14 cellular contexts compared by ENCODE assay signal in genomic region chr5:80068775-80069174, GRCh38. TPM values are rescaled to one million over a fixed set of nuclear protein-coding genes. Genes with fewer than 3 reads are reported as not detected.
A peak's percentile ranks its signal among the peaks of the same experiment; 100 is the strongest.
DNase-seq lines count a peak whose midpoint lies in the region; ATAC-seq and TF ChIP-seq lines count a peak whose summit lies in the region.
"Had no signal": no experiment of that assay in that cellular context is flagged by ENCODE, and none has a peak within 500 bp of the region (broad histone marks: within the 10 kb centered on the region; RNA-seq: fewer than 3 reads in every experiment).

No MANE protein-coding gene starts in this region.

- H2BK5ac ChIP-seq in mesenchymal stem cell (ENCODE audit: low read depth, low read length, poor library complexity, severe bottlenecking) = no peak overlapping the region

- H3K27me3 ChIP-seq in right atrium auricular region (no peaks in the 10 kb centered on the region), mesenchymal stem cell (ENCODE audit: control insufficient read depth in 1 of 2, insufficient read depth in 1 of 2, low read length in 2 of 2) (no peaks in the 10 kb centered on the region), tibial nerve (no peaks in the 10 kb centered on the region)

- TF ChIP-seq POLR2A in tibial nerve (IDR thresholded peaks at IDR 0.05) = no peak

- no peak overlapping the region for H3K23ac ChIP-seq in mesenchymal stem cell (ENCODE audit: low read length in 2 of 2)

- no peaks in the 10 kb centered on the region for H3K9me3 Mint-ChIP-seq in WTC11
- H3K9me3 Mint-ChIP-seq: CD4-positive, CD25-positive, alpha-beta regulatory T cell; GM23338 had no signal

- H4K8ac ChIP-seq in mesenchymal stem cell (ENCODE audit: low read length) = peak overlapping the region; percentile 12

- DNase-seq in right atrium auricular region (ENCODE audit: low spot score) (peak; percentile 11), left ventricle myocardium superior (no peak), WTC11 (ENCODE audit: low spot score) (no peak), mesenchymal stem cell (no peak), tibial nerve (ENCODE audit: low spot score in 2 of 2) (no peak), NCI-H345 treated with DMSO at 0.1 percent for 48 hours (lab: John Stamatoyannopoulos, UW; ENCODE audit: unreplicated experiment) (no peak), NCI-H1105 (lab: John Stamatoyannopoulos, UW) (no peak)
- DNase-seq in effector CD8-positive, alpha-beta T cell (lab: John Stamatoyannopoulos, UW) = no peak
- DNase-seq: BE2C; CD4-positive, CD25-positive, alpha-beta regulatory T cell; DMS79; H7 had no signal

- no peak overlapping the region for H3K14ac ChIP-seq in mesenchymal stem cell (ENCODE audit: low read length in 2 of 2)

- no peak overlapping the region for H2BK15ac ChIP-seq in mesenchymal stem cell (ENCODE audit: low read depth, poor library complexity, severe bottlenecking)

- H3K9me3 ChIP-seq in right atrium auricular region = no peaks in the 10 kb centered on the region
- no peaks in the 10 kb centered on the region for H3K9me3 ChIP-seq in mesenchymal stem cell (ENCODE audit: control insufficient read depth, low read length)
- H3K9me3 ChIP-seq in tibial nerve = no peaks in the 10 kb centered on the region
- H3K9me3 ChIP-seq: BE2C had no signal

- no peak overlapping the region for H3K4ac ChIP-seq in mesenchymal stem cell (ENCODE audit: low read depth in 1 of 2, low read length in 2 of 2)

- intact Hi-C loops in left ventricle myocardium superior (cut with micrococcal nuclease) = no loop called here

- no peak overlapping the region for H3K27ac Mint-ChIP-seq in WTC11
- H3K27ac Mint-ChIP-seq: GM23338 had no signal

- H2BK12ac ChIP-seq in mesenchymal stem cell (ENCODE audit: low read length in 2 of 2) = no peak overlapping the region

- no peaks in the 10 kb centered on the region for H3K79me1 ChIP-seq in mesenchymal stem cell (replicated peaks; ENCODE audit: low read length, poor library complexity, severe bottlenecking)

- no peak for ATAC-seq in left ventricle myocardium superior
- ATAC-seq in WTC11 = no peak
- ATAC-seq: GM12878 had no signal

- no peaks in the 10 kb centered on the region for H3K36me3 ChIP-seq in right atrium auricular region
- H3K36me3 ChIP-seq in mesenchymal stem cell (ENCODE audit: control insufficient read depth in 1 of 2, insufficient read depth in 2 of 2, low read depth in 1 of 2, low read length in 2 of 2) = no peaks in the 10 kb centered on the region
- peaks cover 0 to 29% (median 0%) of the 10 kb centered on the region in 3 donors for H3K36me3 ChIP-seq in tibial nerve
- H3K36me3 ChIP-seq: BE2C had no signal

- H3K4me3 ChIP-seq in right atrium auricular region (no peak overlapping the region), mesenchymal stem cell (ENCODE audit: insufficient read depth in 1 of 2, low read depth in 1 of 2, low read length in 2 of 2) (no peak overlapping the region), tibial nerve (no peak overlapping the region)
- H3K4me3 ChIP-seq: GM12878, GM23338 had no signal

- no peak overlapping the region for H2AK5ac ChIP-seq in mesenchymal stem cell (ENCODE audit: low read length, severe bottlenecking)

- no peaks in the 10 kb centered on the region for H3K27me3 Mint-ChIP-seq in WTC11 (ENCODE audit: low read depth)

- H3K4me1 ChIP-seq in right atrium auricular region (peaks cover 0 to 11% of the 10 kb centered on the region in 2 donors), mesenchymal stem cell (ENCODE audit: control insufficient read depth, insufficient read depth, low read depth, low read length) (no peaks in the 10 kb centered on the region), tibial nerve (peaks cover 0 to 23% (median 3%) of the 10 kb centered on the region in 4 donors)
- H3K4me1 ChIP-seq: BE2C had no signal

- CTCF ChIA-PET in WTC11 (lab: Charles Lee) = no interaction called here

- TF ChIP-seq CTCF in right atrium auricular region (IDR thresholded peaks at IDR 0.05) (no peak), WTC11 (IDR thresholded peaks at IDR 0.05) (no peak), tibial nerve (IDR thresholded peaks at IDR 0.05) (no peak)

- no peak overlapping the region for H3K4me2 ChIP-seq in mesenchymal stem cell (ENCODE audit: low read length, poor library complexity, severe bottlenecking)
- H3K4me2 ChIP-seq: GM23338 had no signal

- H3K9ac ChIP-seq in mesenchymal stem cell (ENCODE audit: low read length) = no peak overlapping the region

- H3K4me1 Mint-ChIP-seq in WTC11 = peaks cover 16% of the 10 kb centered on the region
- H3K4me1 Mint-ChIP-seq: CD4-positive, CD25-positive, alpha-beta regulatory T cell had no signal

- H4K91ac ChIP-seq in mesenchymal stem cell (ENCODE audit: low read length) = no peak overlapping the region

- H3K18ac ChIP-seq in mesenchymal stem cell (ENCODE audit: low read depth in 1 of 2, low read length in 2 of 2) = no peak overlapping the region

- POLR2A ChIA-PET in WTC11 (lab: Charles Lee) = no interaction called here

- H3K27ac ChIP-seq in right atrium auricular region = no peak overlapping the region
- H3K27ac ChIP-seq in mesenchymal stem cell (ENCODE audit: low read length, poor library complexity, severe bottlenecking) = no peak overlapping the region
- H3K27ac ChIP-seq in tibial nerve = peak overlapping the region in 3 of 4 donors; percentile 56 to 81 (median 78)

- no peaks in the 10 kb centered on the region for H3K36me3 Mint-ChIP-seq in WTC11

- no peak overlapping the region for H2BK120ac ChIP-seq in mesenchymal stem cell (ENCODE audit: low read depth, low read length)

- no peak for TF ChIP-seq EP300 in tibial nerve (IDR thresholded peaks at IDR 0.05)

- no peak overlapping the region for H3K4me3 Mint-ChIP-seq in WTC11
- H3K4me3 Mint-ChIP-seq: CD4-positive, CD25-positive, alpha-beta regulatory T cell; GM23338 had no signal

- WGBS in mesenchymal stem cell = 98% methylated on average over 3 of the region's 4 CpGs
- 37 to 44% methylated on average over 4 of the region's 4 CpGs for WGBS in tibial nerve, 2 donors

- H2AFZ ChIP-seq in mesenchymal stem cell (ENCODE audit: low read depth, low read length) = no peak overlapping the region
- H2AFZ ChIP-seq: GM23338 had no signal

TF ChIP-seq in WTC11, 78 proteins besides CTCF, POLR2A, EP300 and RAD21:
- TF ChIP-seq NR3C1 (CRISPR knock-in tag; conservative IDR thresholded peaks at IDR 0.05; ENCODE audit: low read depth) (no peak), ZNF263 (CRISPR knock-in tag; IDR thresholded peaks at IDR 0.05; ENCODE audit: low read depth) (no peak)
- TF ChIP-seq, protein P1, sequence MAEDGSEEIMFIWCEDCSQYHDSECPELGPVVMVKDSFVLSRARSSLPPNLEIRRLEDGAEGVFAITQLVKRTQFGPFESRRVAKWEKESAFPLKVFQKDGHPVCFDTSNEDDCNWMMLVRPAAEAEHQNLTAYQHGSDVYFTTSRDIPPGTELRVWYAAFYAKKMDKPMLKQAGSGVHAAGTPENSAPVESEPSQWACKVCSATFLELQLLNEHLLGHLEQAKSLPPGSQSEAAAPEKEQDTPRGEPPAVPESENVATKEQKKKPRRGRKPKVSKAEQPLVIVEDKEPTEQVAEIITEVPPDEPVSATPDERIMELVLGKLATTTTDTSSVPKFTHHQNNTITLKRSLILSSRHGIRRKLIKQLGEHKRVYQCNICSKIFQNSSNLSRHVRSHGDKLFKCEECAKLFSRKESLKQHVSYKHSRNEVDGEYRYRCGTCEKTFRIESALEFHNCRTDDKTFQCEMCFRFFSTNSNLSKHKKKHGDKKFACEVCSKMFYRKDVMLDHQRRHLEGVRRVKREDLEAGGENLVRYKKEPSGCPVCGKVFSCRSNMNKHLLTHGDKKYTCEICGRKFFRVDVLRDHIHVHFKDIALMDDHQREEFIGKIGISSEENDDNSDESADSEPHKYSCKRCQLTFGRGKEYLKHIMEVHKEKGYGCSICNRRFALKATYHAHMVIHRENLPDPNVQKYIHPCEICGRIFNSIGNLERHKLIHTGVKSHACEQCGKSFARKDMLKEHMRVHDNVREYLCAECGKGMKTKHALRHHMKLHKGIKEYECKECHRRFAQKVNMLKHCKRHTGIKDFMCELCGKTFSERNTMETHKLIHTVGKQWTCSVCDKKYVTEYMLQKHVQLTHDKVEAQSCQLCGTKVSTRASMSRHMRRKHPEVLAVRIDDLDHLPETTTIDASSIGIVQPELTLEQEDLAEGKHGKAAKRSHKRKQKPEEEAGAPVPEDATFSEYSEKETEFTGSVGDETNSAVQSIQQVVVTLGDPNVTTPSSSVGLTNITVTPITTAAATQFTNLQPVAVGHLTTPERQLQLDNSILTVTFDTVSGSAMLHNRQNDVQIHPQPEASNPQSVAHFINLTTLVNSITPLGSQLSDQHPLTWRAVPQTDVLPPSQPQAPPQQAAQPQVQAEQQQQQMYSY (CRISPR knock-in tag; IDR thresholded peaks at IDR 0.05) = peak; percentile 74
- TF ChIP-seq, protein P2, sequence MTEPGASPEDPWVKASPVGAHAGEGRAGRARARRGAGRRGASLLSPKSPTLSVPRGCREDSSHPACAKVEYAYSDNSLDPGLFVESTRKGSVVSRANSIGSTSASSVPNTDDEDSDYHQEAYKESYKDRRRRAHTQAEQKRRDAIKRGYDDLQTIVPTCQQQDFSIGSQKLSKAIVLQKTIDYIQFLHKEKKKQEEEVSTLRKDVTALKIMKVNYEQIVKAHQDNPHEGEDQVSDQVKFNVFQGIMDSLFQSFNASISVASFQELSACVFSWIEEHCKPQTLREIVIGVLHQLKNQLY (CRISPR knock-in tag; IDR thresholded peaks at IDR 0.05) = no peak

RNA-seq across cellular contexts. Expression of gene THBS4, which starts 33.6 kb away (rescaled TPM):
- total RNA-seq in right atrium auricular region (10 to 100 TPM in 1 of 2 donors, 1 to 10 TPM in 1; 8.5 to 91.5 TPM), left ventricle myocardium superior (29.5 TPM), WTC11 (2021) (11.8 to 21.2 TPM (median 18.4 TPM) in 3 replicates), tibial nerve (100 to 1,000 TPM in 3 of 4 donors, 10 to 100 TPM in 1; 99.0 to 376 (median 157) TPM)
- polyA plus RNA-seq in mesenchymal stem cell (2013, experiment 1 of 2) = 0.26 TPM
- polyA plus RNA-seq in mesenchymal stem cell (2013, experiment 2 of 2) = 0.12 TPM
- total RNA-seq: CD4-positive, CD25-positive, alpha-beta regulatory T cell had no signal
- polyA plus RNA-seq: CD4-positive, CD25-positive, alpha-beta regulatory T cell had no signal

Comparison
In these comparisons a context has a peak if more than half of its experiments do, and no peak if none do; other contexts are left out.
1. H3K27ac ChIP-seq: peak in tibial nerve (3 of 4); none in right atrium auricular region (0 of 2) and mesenchymal stem cell (single experiment).